ENCODE assay signal across 10 cellular contexts in the genomic region with DNA sequence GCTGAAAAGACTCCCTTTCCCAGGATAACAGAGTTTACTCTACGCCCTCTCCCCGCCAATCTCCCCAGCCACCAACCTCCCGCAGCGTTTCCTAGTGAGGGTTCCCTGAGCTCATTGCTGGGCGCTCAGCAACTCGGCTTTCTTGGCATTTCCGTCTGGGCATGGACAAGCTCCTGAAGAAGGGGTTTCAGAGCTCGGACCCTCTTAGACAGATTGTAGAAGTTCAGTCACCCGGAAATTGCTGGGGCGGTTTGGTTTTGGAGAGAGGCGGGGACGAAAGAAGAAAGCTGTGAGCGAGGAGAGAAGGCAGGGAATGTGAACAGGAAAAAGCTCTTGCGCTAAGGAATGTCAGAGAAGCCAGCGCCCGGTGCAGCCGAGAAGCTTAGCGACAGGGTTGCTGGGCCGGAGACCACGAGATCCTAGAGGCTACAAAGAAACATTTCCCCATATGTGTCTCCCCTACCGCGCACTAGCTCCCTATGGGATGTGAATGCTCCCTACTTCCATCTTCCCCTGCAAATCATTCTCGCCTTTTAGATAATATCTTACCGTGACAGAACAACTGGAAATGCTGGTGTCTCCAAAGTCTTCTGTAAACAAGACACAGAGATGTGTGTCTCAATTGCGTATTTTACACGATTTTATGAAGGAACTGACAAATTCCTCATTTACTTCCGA. TPM values are rescaled to one million over a fixed set of nuclear protein-coding genes. Genes with fewer than 3 reads are reported as not detected.
A peak's percentile ranks its signal among the peaks of the same experiment; 100 is the strongest.
DNase-seq lines count a peak whose midpoint lies in the region; ATAC-seq and TF ChIP-seq lines count a peak whose summit lies in the region.
"Had no signal": no experiment of that assay in that cellular context is flagged by ENCODE, and none has a peak within 500 bp of the region (broad histone marks: within the 10 kb centered on the region; RNA-seq: fewer than 3 reads in every experiment).

No MANE protein-coding gene starts in this region.

- H3K4me3 ChIP-seq in BE2C (ENCODE audit: low read depth, low read length), result peak overlapping the region; percentile 77
- H3K4me3 ChIP-seq in astrocyte of the cerebellum (ENCODE audit: low read depth, low read length), result peak overlapping the region; percentile 52

- H3K36me3 ChIP-seq in BE2C, result no peaks in the 10 kb centered on the region

- H3K27me3 ChIP-seq in BE2C, result peaks cover 9% of the 10 kb centered on the region

- no peak for ATAC-seq in stimulated activated effector memory CD8-positive, alpha-beta T cell treated with anti-CD3 and anti-CD28 coated beads, Interleukin-12 subunit alpha, Interleukin-12 subunit beta, amount 100 ng/mL, for 72 hours
- no peak for ATAC-seq in activated naive CD4-positive, alpha-beta T cell treated with anti-CD3 and anti-CD28 coated beads, Interleukin-2, amount 50 U/mL, for 72 hours
- no peak for ATAC-seq in GM21447 (IDR thresholded peaks at IDR 0.05; ENCODE audit: unreplicated experiment)

- H3K4me1 ChIP-seq in BE2C, result no peaks in the 10 kb centered on the region
- H3K4me1 ChIP-seq: parathyroid adenoma had no signal

- H3K27ac Mint-ChIP-seq in stimulated activated effector memory CD8-positive, alpha-beta T cell treated with anti-CD3 and anti-CD28 coated beads, Interleukin-12 subunit alpha, Interleukin-12 subunit beta, amount 100 ng/mL, for 72 hours, result no peak overlapping the region
- H3K27ac Mint-ChIP-seq in activated naive CD4-positive, alpha-beta T cell treated with anti-CD3 and anti-CD28 coated beads, Interleukin-2, amount 50 U/mL, for 72 hours, result peak overlapping the region in 1 of 2 donors; percentile 75

- peaks cover 10% of the 10 kb centered on the region for H3K9me3 Mint-ChIP-seq in stimulated activated effector memory CD8-positive, alpha-beta T cell treated with anti-CD3 and anti-CD28 coated beads, Interleukin-12 subunit alpha, Interleukin-12 subunit beta, amount 100 ng/mL, for 72 hours
- H3K9me3 Mint-ChIP-seq in activated naive CD4-positive, alpha-beta T cell treated with anti-CD3 and anti-CD28 coated beads, Interleukin-2, amount 50 U/mL, for 72 hours, result peaks cover 24 to 31% of the 10 kb centered on the region in 2 donors

- peaks cover 7% of the 10 kb centered on the region for H3K4me1 Mint-ChIP-seq in stimulated activated effector memory CD8-positive, alpha-beta T cell treated with anti-CD3 and anti-CD28 coated beads, Interleukin-12 subunit alpha, Interleukin-12 subunit beta, amount 100 ng/mL, for 72 hours

- DNase-seq in BE2C, result peak; percentile 44
- DNase-seq in HT1080 (ENCODE audit: low read depth), result peak; percentile 61
- DNase-seq in astrocyte of the cerebellum (ENCODE audit: low read depth), result no peak
- peak; percentile 13 for DNase-seq in kidney glomerular epithelial cell (lab: John Stamatoyannopoulos, UW)
- no peak for DNase-seq in stimulated activated effector memory CD8-positive, alpha-beta T cell treated with anti-CD3 and anti-CD28 coated beads, Interleukin-12 subunit alpha, Interleukin-12 subunit beta, amount 100 ng/mL, for 72 hours (ENCODE audit: low spot score in 2 of 2)
- DNase-seq in NCI-H1436 (lab: John Stamatoyannopoulos, UW), result no peak
- DNase-seq in activated naive CD4-positive, alpha-beta T cell treated with anti-CD3 and anti-CD28 coated beads, Interleukin-2, amount 50 U/mL, for 72 hours (ENCODE audit: low spot score in 2 of 2), result no peak

- H3K36me3 Mint-ChIP-seq in stimulated activated effector memory CD8-positive, alpha-beta T cell treated with anti-CD3 and anti-CD28 coated beads, Interleukin-12 subunit alpha, Interleukin-12 subunit beta, amount 100 ng/mL, for 72 hours, result peaks cover 22% of the 10 kb centered on the region
- H3K36me3 Mint-ChIP-seq in activated naive CD4-positive, alpha-beta T cell treated with anti-CD3 and anti-CD28 coated beads, Interleukin-2, amount 50 U/mL, for 72 hours, result peaks cover 45 to 46% of the 10 kb centered on the region in 2 donors

- in situ Hi-C loops in astrocyte of the cerebellum (cut with HindIII; ENCODE audit: low sequenced_read_pairs), result no loop called here

- no peaks in the 10 kb centered on the region for H3K9me3 ChIP-seq in BE2C

- no peak for TF ChIP-seq CTCF in BE2C (IDR thresholded peaks at IDR 0.05; ENCODE audit: low read depth, low read length)
- no peak for TF ChIP-seq CTCF in astrocyte of the cerebellum (IDR thresholded peaks at IDR 0.05; ENCODE audit: low read depth, low read length, missing control alignments)

- H3K4me3 Mint-ChIP-seq in stimulated activated effector memory CD8-positive, alpha-beta T cell treated with anti-CD3 and anti-CD28 coated beads, Interleukin-12 subunit alpha, Interleukin-12 subunit beta, amount 100 ng/mL, for 72 hours, result no peak overlapping the region

RNA-seq across cellular contexts. Expression of a gene that starts 15.8 kb away (rescaled TPM):
- not detected for polyA plus RNA-seq in BE2C (2012; ENCODE audit: insufficient read depth, insufficient read length, low read depth)
- total RNA-seq in HT1080 (2014; rRNA removed; shearing (Covaris generic)), result not detected in 2 replicates
- not detected in 2 replicates for polyA plus RNA-seq in HT1080 (2015; cell fraction: cytosol; rRNA removed)
- not detected in 2 replicates for polyA plus RNA-seq in HT1080 (2015; cell fraction: nucleus; rRNA removed)
- not detected for total RNA-seq in activated naive CD4-positive, alpha-beta T cell treated with anti-CD3 and anti-CD28 coated beads, Interleukin-2, amount 50 U/mL, for 72 hours
- total RNA-seq: temporal lobe had no signal

RNA-seq across cellular contexts. Expression of a gene that starts 48.7 kb away (rescaled TPM):
- polyA plus RNA-seq in BE2C (2012; ENCODE audit: insufficient read depth, insufficient read length, low read depth), result not detected
- not detected in 2 replicates for total RNA-seq in HT1080 (2014; rRNA removed; shearing (Covaris generic))
- 0.03 TPM in 1 of 2 replicates, not detected in the other for polyA plus RNA-seq in HT1080 (2015; cell fraction: cytosol; rRNA removed)
- polyA plus RNA-seq in HT1080 (2015; cell fraction: nucleus; rRNA removed), result not detected in 2 replicates
- total RNA-seq in activated naive CD4-positive, alpha-beta T cell treated with anti-CD3 and anti-CD28 coated beads, Interleukin-2, amount 50 U/mL, for 72 hours, result 1 to 10 TPM; 1.3 to 2.5 TPM
- total RNA-seq: temporal lobe had no signal

Comparison
In these comparisons a context has a peak if more than half of its experiments do, and no peak if none do; other contexts are left out.
1. DNase-seq: peak in BE2C (single experiment), HT1080 (single experiment) and kidney glomerular epithelial cell (single experiment); none in astrocyte of the cerebellum (single experiment), stimulated activated effector memory CD8-positive, alpha-beta T cell treated with anti-CD3 and anti-CD28 coated beads, Interleukin-12 subunit alpha, Interleukin-12 subunit beta, amount 100 ng/mL, for 72 hours (0 of 2), NCI-H1436 (single experiment) and activated naive CD4-positive, alpha-beta T cell treated with anti-CD3 and anti-CD28 coated beads, Interleukin-2, amount 50 U/mL, for 72 hours (0 of 2).